ENCODE assay signal across 10 cellular contexts in genomic region chr3:9404680-9405079, GRCh38. TPM values are rescaled to one million over a fixed set of nuclear protein-coding genes. Genes with fewer than 3 reads are reported as not detected.
A peak's percentile ranks its signal among the peaks of the same experiment; 100 is the strongest.
DNase-seq lines count a peak whose midpoint lies in the region; ATAC-seq and TF ChIP-seq lines count a peak whose summit lies in the region.
"Had no signal": no experiment of that assay in that cellular context is flagged by ENCODE, and none has a peak within 500 bp of the region (broad histone marks: within the 10 kb centered on the region; RNA-seq: fewer than 3 reads in every experiment).

No MANE protein-coding gene starts in this region.

- H3K9me3 Mint-ChIP-seq in natural killer cell (no peaks in the 10 kb centered on the region), glutamatergic neuron (ENCODE audit: unreplicated experiment) (peaks cover 9% of the 10 kb centered on the region), type B pancreatic cell (peaks cover 7% of the 10 kb centered on the region)
- H3K9me3 Mint-ChIP-seq in natural killer cell treated with Interleukin-12 subunit alpha and Interleukin-12 subunit beta and Interleukin-15 and Interleukin-18, amount 100 ng/mL, for 72 hours = no peaks in the 10 kb centered on the region

- H3K4me3 Mint-ChIP-seq in natural killer cell (peak overlapping the region; percentile 40), glutamatergic neuron (ENCODE audit: unreplicated experiment) (peak overlapping the region; percentile 82), type B pancreatic cell (peak overlapping the region; percentile 53)
- no peak overlapping the region for H3K4me3 Mint-ChIP-seq in natural killer cell treated with Interleukin-12 subunit alpha and Interleukin-12 subunit beta and Interleukin-15 and Interleukin-18, amount 100 ng/mL, for 72 hours

- H3F3A ChIP-seq in PC-9 (ENCODE audit: insufficient read depth, low read depth) = peaks cover 22% of the 10 kb centered on the region

- H3K4me1 Mint-ChIP-seq in natural killer cell = peaks cover 74 to 75% of the 10 kb centered on the region in 2 donors
- H3K4me1 Mint-ChIP-seq in natural killer cell treated with Interleukin-12 subunit alpha and Interleukin-12 subunit beta and Interleukin-15 and Interleukin-18, amount 100 ng/mL, for 72 hours (ENCODE audit: low read depth in 2 of 2) = peaks cover 46 to 62% of the 10 kb centered on the region in 2 donors
- peaks cover 43% of the 10 kb centered on the region for H3K4me1 Mint-ChIP-seq in glutamatergic neuron (ENCODE audit: low read depth, unreplicated experiment)
- H3K4me1 Mint-ChIP-seq in type B pancreatic cell (ENCODE audit: unreplicated experiment) = peaks cover 51% of the 10 kb centered on the region

- TF ChIP-seq CTCF in natural killer cell (IDR thresholded peaks at IDR 0.05) (no peak), PC-9 (conservative IDR thresholded peaks at IDR 0.05) (no peak), glutamatergic neuron (IDR thresholded peaks at IDR 0.05; ENCODE audit: partially characterized antibody, unreplicated experiment) (no peak), type B pancreatic cell (conservative IDR thresholded peaks at IDR 0.05) (peak; percentile 23)

- CTCF ChIA-PET in PC-9 (lab: Charles Lee) = no interaction called here

- H3K79me2 ChIP-seq in PC-9 (ENCODE audit: low read depth) = peaks cover 100% of the 10 kb centered on the region

- H2AFZ ChIP-seq in PC-9 = no peak overlapping the region

- H3K27me3 Mint-ChIP-seq in natural killer cell (ENCODE audit: low read depth in 2 of 2) (no peaks in the 10 kb centered on the region), glutamatergic neuron (ENCODE audit: unreplicated experiment) (peaks cover 5% of the 10 kb centered on the region), type B pancreatic cell (no peaks in the 10 kb centered on the region)
- no peaks in the 10 kb centered on the region for H3K27me3 Mint-ChIP-seq in natural killer cell treated with Interleukin-12 subunit alpha and Interleukin-12 subunit beta and Interleukin-15 and Interleukin-18, amount 100 ng/mL, for 72 hours

- peak overlapping the region; percentile 31 for H3K4me2 ChIP-seq in PC-9

- H3K4me3 ChIP-seq in PC-9 = no peak overlapping the region

- no peak overlapping the region for H3K27ac ChIP-seq in PC-9
- H3K27ac ChIP-seq: VCaP had no signal

- intact Hi-C loops in natural killer cell (cut with micrococcal nuclease) = no loop called here
- intact Hi-C loops in PC-9 (cut with micrococcal nuclease; ENCODE audit: unreplicated experiment) = no loop called here

- peaks cover 15% of the 10 kb centered on the region; the same call in 1 of the 2 replicates for H3K36me3 ChIP-seq in PC-9 (ENCODE audit: low read depth)

- 0 out of 2 replicates have a peak, but pooled peaks cover 4% of the 10 kb centered on the region for H3K9me3 ChIP-seq in PC-9 (ENCODE audit: insufficient read depth, low read depth)

- H3K27me3 ChIP-seq in PC-9 (ENCODE audit: insufficient read depth, low read depth) = no peaks in the 10 kb centered on the region

- H3K27ac Mint-ChIP-seq in natural killer cell = peak overlapping the region; percentile 57 to 83
- no peak overlapping the region for H3K27ac Mint-ChIP-seq in natural killer cell treated with Interleukin-12 subunit alpha and Interleukin-12 subunit beta and Interleukin-15 and Interleukin-18, amount 100 ng/mL, for 72 hours
- peak overlapping the region; percentile 90 for H3K27ac Mint-ChIP-seq in glutamatergic neuron (ENCODE audit: unreplicated experiment)
- H3K27ac Mint-ChIP-seq in type B pancreatic cell = peak overlapping the region; percentile 80

- peaks cover 55% of the 10 kb centered on the region for H3K4me1 ChIP-seq in PC-9 (replicated peaks; ENCODE audit: insufficient read depth)

- H3K9me2 ChIP-seq in PC-9 (ENCODE audit: insufficient read depth) = no peaks in the 10 kb centered on the region

- POLR2A ChIA-PET in PC-9 (lab: Charles Lee; ENCODE audit: unreplicated experiment) = interaction anchor here (0.7 kb wide), 1 partner anchor 9 kb away, joined by 3 read pairs; no protein-coding TSS in a partner anchor

- no peaks in the 10 kb centered on the region for H3K36me3 Mint-ChIP-seq in natural killer cell
- peaks cover 2% of the 10 kb centered on the region for H3K36me3 Mint-ChIP-seq in natural killer cell treated with Interleukin-12 subunit alpha and Interleukin-12 subunit beta and Interleukin-15 and Interleukin-18, amount 100 ng/mL, for 72 hours
- no peaks in the 10 kb centered on the region for H3K36me3 Mint-ChIP-seq in glutamatergic neuron (ENCODE audit: unreplicated experiment)
- H3K36me3 Mint-ChIP-seq in type B pancreatic cell = peaks cover 14% of the 10 kb centered on the region

- peak in 2 of 3 donors; percentile 44 to 65 for ATAC-seq in natural killer cell
- ATAC-seq in natural killer cell treated with Interleukin-12 subunit alpha and Interleukin-12 subunit beta and Interleukin-15 and Interleukin-18, amount 100 ng/mL, for 72 hours = no peak
- no peak for ATAC-seq in GM21737 (IDR thresholded peaks at IDR 0.05; ENCODE audit: unreplicated experiment)

- DNase-seq in natural killer cell (no peak), PC-9 (no peak), glutamatergic neuron (no peak), type B pancreatic cell (ENCODE audit: extremely low spot score, unreplicated experiment) (no peak), HK-2 (ENCODE audit: unreplicated experiment) (no peak), superior temporal gyrus (ENCODE audit: extremely low spot score) (no peak)
- no peak for DNase-seq in natural killer cell treated with Interleukin-12 subunit alpha and Interleukin-12 subunit beta and Interleukin-15 and Interleukin-18, amount 100 ng/mL, for 72 hours (ENCODE audit: low spot score)
- DNase-seq: GOT3 had no signal

- no TSS peak for BruUV-seq in PC-9 (replicated peaks; lab: Mats Ljungman, UMichigan)

- peaks cover 99% of the 10 kb centered on the region for H4K20me1 ChIP-seq in PC-9 (ENCODE audit: insufficient read depth)

RNA-seq across cellular contexts. Expression of gene SETD5, which starts 7.3 kb away (rescaled TPM):
- total RNA-seq in natural killer cell = 100 to 1,000 TPM; 106 to 154 (median 140) TPM
- total RNA-seq in natural killer cell treated with Interleukin-12 subunit alpha and Interleukin-12 subunit beta and Interleukin-15 and Interleukin-18, amount 100 ng/mL, for 72 hours = 100 to 1,000 TPM; 131 to 188 TPM
- total RNA-seq in PC-9 (2021) = 117 and 140 TPM in 2 replicates
- total RNA-seq in glutamatergic neuron (ENCODE audit: unreplicated experiment) = 337 TPM
- total RNA-seq in type B pancreatic cell (ENCODE audit: low replicate concordance) = 153 and 192 TPM in 2 replicates

RNA-seq across cellular contexts. Expression of gene THUMPD3, which starts 41.8 kb away (rescaled TPM):
- total RNA-seq in natural killer cell = 10 to 100 TPM; 44.0 to 48.8 (median 46.3) TPM
- 10 to 100 TPM; 54.3 to 55.9 TPM for total RNA-seq in natural killer cell treated with Interleukin-12 subunit alpha and Interleukin-12 subunit beta and Interleukin-15 and Interleukin-18, amount 100 ng/mL, for 72 hours
- 48.8 and 49.9 TPM in 2 replicates for total RNA-seq in PC-9 (2021)
- total RNA-seq in glutamatergic neuron (ENCODE audit: unreplicated experiment) = 50.2 TPM
- 56.8 and 59.2 TPM in 2 replicates for total RNA-seq in type B pancreatic cell (ENCODE audit: low replicate concordance)

Comparison
In these comparisons a context has a peak if more than half of its experiments do, and no peak if none do; other contexts are left out.
1. ATAC-seq: peak in natural killer cell (2 of 3); none in natural killer cell treated with Interleukin-12 subunit alpha and Interleukin-12 subunit beta and Interleukin-15 and Interleukin-18, amount 100 ng/mL, for 72 hours (0 of 2) and GM21737 (single experiment).
2. H3K27ac Mint-ChIP-seq: peak in natural killer cell (2 of 2), glutamatergic neuron (single experiment) and type B pancreatic cell (single experiment); none in natural killer cell treated with Interleukin-12 subunit alpha and Interleukin-12 subunit beta and Interleukin-15 and Interleukin-18, amount 100 ng/mL, for 72 hours (0 of 2).